8 cellular contexts compared by ENCODE assay signal in genomic region chr1:155061381-155062150, GRCh38. TPM values are rescaled to one million over a fixed set of nuclear protein-coding genes. Genes with fewer than 3 reads are reported as not detected.
DNase-seq lines count a peak whose midpoint lies in the region; ATAC-seq and TF ChIP-seq lines count a peak whose summit lies in the region.

No MANE protein-coding gene starts in this region.

- H3K4me1 ChIP-seq in MM.1S (ENCODE audit: low read length) (peaks cover 13% of the 10 kb centered on the region), neutrophil (ENCODE audit: control insufficient read depth in 1 of 2, insufficient read depth in 1 of 2, low read depth in 1 of 2, low read length in 1 of 2) (peaks cover 29 to 36% of the 10 kb centered on the region in 2 experiments)

- TF ChIP-seq CTCF in BJ (IDR thresholded peaks at IDR 0.05; ENCODE audit: insufficient read depth, low read depth, low read length) (peak; percentile 97), MM.1S (IDR thresholded peaks at IDR 0.05; ENCODE audit: low read length) (peak; percentile 100), fibroblast of pulmonary artery (IDR thresholded peaks at IDR 0.05; ENCODE audit: low read length, missing control alignments) (peak; percentile 98), neutrophil (IDR thresholded peaks at IDR 0.05) (peak; percentile 99)

- H2AFZ ChIP-seq in MM.1S (ENCODE audit: low read length), result no peak overlapping the region

- no peaks in the 10 kb centered on the region for H4K20me1 ChIP-seq in MM.1S (ENCODE audit: insufficient read depth, low read length)

- POLR2A ChIA-PET in BJ (lab: Charles Lee), result interaction anchor here (0.6 kb wide), 1 partner anchor 75 kb away, joined by 8 read pairs; no protein-coding TSS in a partner anchor

- peak; percentile 44 for ATAC-seq in GM19452 (IDR thresholded peaks at IDR 0.05; ENCODE audit: unreplicated experiment)

- H3K9me3 ChIP-seq in MM.1S (replicated peaks; ENCODE audit: insufficient read depth, low read length) (no peaks in the 10 kb centered on the region), neutrophil (no peaks in the 10 kb centered on the region)

- H3K27me3 ChIP-seq in BJ (ENCODE audit: control insufficient read depth, insufficient read depth, low read length), result no peaks in the 10 kb centered on the region
- no peaks in the 10 kb centered on the region for H3K27me3 ChIP-seq in MM.1S (replicated peaks; ENCODE audit: insufficient read depth, low read length)
- H3K27me3 ChIP-seq in neutrophil, result peaks cover 29% of the 10 kb centered on the region

- peak overlapping the region; percentile 29; the same call in 1 of the 2 replicates for H3K4me2 ChIP-seq in MM.1S (ENCODE audit: low read depth, low read length)

- DNase-seq in BJ (ENCODE audit: low read depth) (no peak), MM.1S (peak; percentile 96), RPMI7951 (ENCODE audit: low read depth) (peak; percentile 71), activated T-helper 1 cell treated with Interleukin-2 at 50 U/mL for 16 hours (ENCODE audit: low read depth) (peak; percentile 88), fibroblast of pulmonary artery (ENCODE audit: low read depth) (peak; percentile 85), substantia nigra (lab: John Stamatoyannopoulos, UW) (peak in 46 of 49 donors; percentile 16 to 94 (median 60))

- H3K9ac ChIP-seq in MM.1S (ENCODE audit: low read length), result no peak overlapping the region

- H3K27ac ChIP-seq in MM.1S (ENCODE audit: low read length), result no peak overlapping the region
- H3K27ac ChIP-seq in neutrophil, result peak overlapping the region; percentile 23
- H3K27ac ChIP-seq in substantia nigra (ENCODE audit: low read depth, low read length, poor library complexity, severe bottlenecking), result no peak overlapping the region

- H3K36me3 ChIP-seq in BJ (ENCODE audit: control insufficient read depth, insufficient read depth, low read length) (peaks cover 14% of the 10 kb centered on the region), MM.1S (replicated peaks; ENCODE audit: insufficient read depth, low read length) (peaks cover 2% of the 10 kb centered on the region; the same call in 1 of the 2 replicates), neutrophil (peaks cover 46% of the 10 kb centered on the region)

- 0 out of 2 replicates have a peak, but pooled peaks cover 8% of the 10 kb centered on the region for H3K79me2 ChIP-seq in MM.1S (ENCODE audit: low read length)

- CTCF ChIA-PET in BJ (lab: Yijun Ruan, JAX), result interaction anchor here (0.6 to 17.0 kb wide), 28 partner anchors 9 to 1537 kb away, joined by 3 to 168 read pairs (median 4); partner anchors contain the start of genes ADAM15, EFNA3, KRTCAP2 and PBXIP1

- no peaks in the 10 kb centered on the region for H3K9me2 ChIP-seq in MM.1S (replicated peaks; ENCODE audit: insufficient read depth, low read length)

- H3F3A ChIP-seq in MM.1S (ENCODE audit: insufficient read depth, low read length), result peaks cover 17% of the 10 kb centered on the region

- H3K4me3 ChIP-seq in BJ (ENCODE audit: low read depth, low read length), result no peak overlapping the region
- H3K4me3 ChIP-seq in MM.1S (ENCODE audit: low read length), result no peak overlapping the region
- no peak overlapping the region for H3K4me3 ChIP-seq in fibroblast of pulmonary artery (replicated peaks; ENCODE audit: low read depth, low read length)
- H3K4me3 ChIP-seq in neutrophil (ENCODE audit: low read depth in 1 of 2, low read length in 1 of 2), result no peak overlapping the region

RNA-seq across cellular contexts. Expression of gene EFNA4, which starts 2.0 kb away (rescaled TPM):
- 6.6 and 12.4 TPM in 2 replicates for polyA plus RNA-seq in BJ (2011; rRNA removed)
- polyA minus RNA-seq in BJ (2011; rRNA and poly(A)+ RNA removed), result 3.9 and 4.4 TPM in 2 replicates
- total RNA-seq in RPMI7951 (2014; rRNA removed; shearing (Covaris generic)), result 4.7 and 5.8 TPM in 2 replicates

RNA-seq across cellular contexts. Expression of gene ADAM15, which starts 10.4 kb away (rescaled TPM):
- 55.1 and 88.8 TPM in 2 replicates for polyA plus RNA-seq in BJ (2011; rRNA removed)
- polyA minus RNA-seq in BJ (2011; rRNA and poly(A)+ RNA removed), result 51.8 and 148 TPM in 2 replicates
- 30.6 and 31.8 TPM in 2 replicates for total RNA-seq in RPMI7951 (2014; rRNA removed; shearing (Covaris generic))

RNA-seq across cellular contexts. Expression of gene EFNA3, which starts 17.1 kb away (rescaled TPM):
- 1.4 and 1.8 TPM in 2 replicates for polyA plus RNA-seq in BJ (2011; rRNA removed)
- 0.47 and 1.2 TPM in 2 replicates for polyA minus RNA-seq in BJ (2011; rRNA and poly(A)+ RNA removed)
- 0.48 and 0.68 TPM in 2 replicates for total RNA-seq in RPMI7951 (2014; rRNA removed; shearing (Covaris generic))

RNA-seq across cellular contexts. Expression of gene DCST1, which starts 27.9 kb away (rescaled TPM):
- not detected in 2 replicates for polyA plus RNA-seq in BJ (2011; rRNA removed)
- polyA minus RNA-seq in BJ (2011; rRNA and poly(A)+ RNA removed), result not detected in 2 replicates
- not detected in 2 replicates for total RNA-seq in RPMI7951 (2014; rRNA removed; shearing (Covaris generic))

RNA-seq across cellular contexts. Expression of gene DCST2, which starts 28.0 kb away (rescaled TPM):
- 0.17 and 0.38 TPM in 2 replicates for polyA plus RNA-seq in BJ (2011; rRNA removed)
- polyA minus RNA-seq in BJ (2011; rRNA and poly(A)+ RNA removed), result 0.28 TPM in 1 of 2 replicates, not detected in the other
- total RNA-seq in RPMI7951 (2014; rRNA removed; shearing (Covaris generic)), result not detected in 2 replicates
